In the genomic region with DNA sequence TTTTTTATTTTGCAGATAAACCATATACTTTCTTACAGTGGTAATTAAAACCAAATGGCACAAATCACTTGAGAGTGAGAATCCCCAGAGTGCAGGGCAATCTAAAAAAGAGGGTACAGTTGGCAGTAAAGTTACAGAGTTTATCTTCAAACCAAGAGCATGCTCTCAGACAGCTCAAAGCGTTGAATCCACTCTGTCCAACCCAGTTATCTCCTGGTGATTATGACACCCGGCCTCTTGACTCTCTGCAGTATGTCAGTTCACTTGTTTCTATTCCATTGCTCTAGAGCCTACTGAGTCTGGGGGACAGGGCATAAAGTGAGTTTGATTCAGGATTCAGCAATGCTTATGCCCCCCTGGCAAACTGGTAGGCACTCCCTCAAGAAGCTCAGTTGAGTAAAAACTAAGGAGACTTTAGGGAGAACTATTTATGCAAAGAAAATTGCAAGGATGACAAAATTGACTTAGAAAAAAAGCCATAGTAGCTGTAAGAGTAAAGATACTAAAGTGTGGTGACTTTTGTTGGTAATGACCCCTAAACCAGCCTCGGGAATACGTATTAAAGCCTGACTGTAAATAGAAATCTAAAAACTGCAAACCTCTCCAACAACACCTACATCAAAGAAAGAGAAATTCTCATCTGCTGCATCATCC, we compare ENCODE assay signal across 1 cellular context.
TF ChIP-seq lines count a peak whose summit lies in the region.

No MANE protein-coding gene starts in this region.

TF ChIP-seq in H1, 55 proteins besides CTCF, POLR2A, EP300 and RAD21:
- TF ChIP-seq BRCA1 (IDR thresholded peaks at IDR 0.05; ENCODE audit: low read depth, low read length) (no peak), YY1 (IDR thresholded peaks at IDR 0.05; ENCODE audit: low read depth, low read length) (no peak), PHF8 (conservative IDR thresholded peaks at IDR 0.05; ENCODE audit: low read depth, low read length) (no peak), KDM1A (IDR thresholded peaks at IDR 0.05; ENCODE audit: borderline replicate concordance, low read length) (no peak), GTF2F1 (IDR thresholded peaks at IDR 0.05; ENCODE audit: borderline replicate concordance, low read depth, low read length) (no peak)
